1 cellular context compared by ENCODE assay signal in the genomic region with DNA sequence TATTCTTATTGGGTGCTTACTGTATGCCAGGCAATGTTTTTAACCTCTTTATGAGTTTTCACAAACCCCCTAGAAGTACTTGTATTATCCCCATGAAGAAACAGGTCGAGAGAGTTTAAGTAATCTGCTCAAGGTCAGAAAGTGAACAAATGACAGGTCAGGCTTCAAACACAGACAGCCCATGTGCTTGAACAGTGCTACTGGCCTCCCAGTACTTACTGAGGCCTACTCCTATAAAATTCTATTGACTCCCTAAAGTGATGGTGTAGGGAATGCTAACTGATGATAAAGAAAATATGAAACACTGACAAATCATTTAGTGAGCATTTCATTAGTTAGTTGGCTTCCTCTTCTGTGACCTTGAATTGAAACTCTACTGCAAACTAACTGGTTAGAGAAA.
TF ChIP-seq lines count a peak whose summit lies in the region.

No MANE protein-coding gene starts in this region.

TF ChIP-seq in GM12878, 131 proteins besides CTCF, POLR2A, EP300 and RAD21 (continued from another document):
- TF ChIP-seq, protein P1, sequence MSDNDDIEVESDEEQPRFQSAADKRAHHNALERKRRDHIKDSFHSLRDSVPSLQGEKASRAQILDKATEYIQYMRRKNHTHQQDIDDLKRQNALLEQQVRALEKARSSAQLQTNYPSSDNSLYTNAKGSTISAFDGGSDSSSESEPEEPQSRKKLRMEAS (IDR thresholded peaks at IDR 0.05; ENCODE audit: low read depth, low read length): no peak
- TF ChIP-seq KAT2A (conservative IDR thresholded peaks at IDR 0.05; ENCODE audit: control insufficient read depth, low read depth, low read length) (no peak), IRF5 (IDR thresholded peaks at IDR 0.05; ENCODE audit: borderline replicate concordance) (no peak), REST (IDR thresholded peaks at IDR 0.05; ENCODE audit: low read depth, low read length) (no peak), STAT3 (IDR thresholded peaks at IDR 0.05; ENCODE audit: low read depth, low read length) (no peak), ZBTB40 (IDR thresholded peaks at IDR 0.05; ENCODE audit: borderline replicate concordance) (no peak), IKZF1 (conservative IDR thresholded peaks at IDR 0.05) (no peak), FOXM1 (IDR thresholded peaks at IDR 0.05; ENCODE audit: low read depth, low read length) (no peak), FOS (IDR thresholded peaks at IDR 0.05; ENCODE audit: borderline replicate concordance, extremely low read depth, insufficient read length) (no peak), RBBP5 (conservative IDR thresholded peaks at IDR 0.05) (no peak), ETV6 (conservative IDR thresholded peaks at IDR 0.05 in 1 of 2, IDR thresholded peaks at IDR 0.05 in 1 of 2; ENCODE audit: borderline replicate concordance in 1 of 2, low read depth in 1 of 2) (no peak), IRF3 (IDR thresholded peaks at IDR 0.05) (no peak), EZH2 (IDR thresholded peaks at IDR 0.05; ENCODE audit: borderline replicate concordance, control insufficient read depth, low read depth, low read length) (no peak), SMAD5 (IDR thresholded peaks at IDR 0.05; ENCODE audit: low read depth) (no peak), ZBTB33 (IDR thresholded peaks at IDR 0.05) (no peak)
- TF ChIP-seq, protein P2, sequence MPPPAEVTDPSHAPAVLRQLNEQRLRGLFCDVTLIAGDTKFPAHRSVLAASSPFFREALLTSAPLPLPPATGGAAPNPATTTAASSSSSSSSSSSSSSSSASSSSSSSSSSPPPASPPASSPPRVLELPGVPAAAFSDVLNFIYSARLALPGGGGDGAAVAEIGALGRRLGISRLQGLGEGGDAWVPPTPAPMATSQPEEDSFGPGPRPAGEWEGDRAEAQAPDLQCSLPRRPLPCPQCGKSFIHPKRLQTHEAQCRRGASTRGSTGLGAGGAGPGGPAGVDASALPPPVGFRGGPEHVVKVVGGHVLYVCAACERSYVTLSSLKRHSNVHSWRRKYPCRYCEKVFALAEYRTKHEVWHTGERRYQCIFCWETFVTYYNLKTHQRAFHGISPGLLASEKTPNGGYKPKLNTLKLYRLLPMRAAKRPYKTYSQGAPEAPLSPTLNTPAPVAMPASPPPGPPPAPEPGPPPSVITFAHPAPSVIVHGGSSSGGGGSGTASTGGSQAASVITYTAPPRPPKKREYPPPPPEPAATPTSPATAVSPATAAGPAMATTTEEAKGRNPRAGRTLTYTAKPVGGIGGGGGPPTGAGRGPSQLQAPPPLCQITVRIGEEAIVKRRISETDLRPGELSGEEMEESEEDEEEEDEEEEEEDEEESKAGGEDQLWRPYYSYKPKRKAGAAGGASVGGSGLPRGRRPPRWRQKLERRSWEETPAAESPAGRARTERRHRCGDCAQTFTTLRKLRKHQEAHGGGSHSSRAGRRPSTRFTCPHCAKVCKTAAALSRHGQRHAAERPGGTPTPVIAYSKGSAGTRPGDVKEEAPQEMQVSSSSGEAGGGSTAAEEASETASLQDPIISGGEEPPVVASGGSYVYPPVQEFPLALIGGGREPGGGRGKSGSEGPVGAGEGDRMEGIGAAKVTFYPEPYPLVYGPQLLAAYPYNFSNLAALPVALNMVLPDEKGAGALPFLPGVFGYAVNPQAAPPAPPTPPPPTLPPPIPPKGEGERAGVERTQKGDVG (CRISPR knock-in tag; IDR thresholded peaks at IDR 0.05): no peak
